ENCODE assay signal across 8 cellular contexts in genomic region chr19:18349524-18350128, GRCh38. TPM values are rescaled to one million over a fixed set of nuclear protein-coding genes. Genes with fewer than 3 reads are reported as not detected.
DNase-seq lines count a peak whose midpoint lies in the region; ATAC-seq and TF ChIP-seq lines count a peak whose summit lies in the region.

No MANE protein-coding gene starts in this region.

- no peak overlapping the region for H3K56ac ChIP-seq in IMR-90 (ENCODE audit: extremely low read depth, insufficient read depth, low read length)

- H2BK5ac ChIP-seq in IMR-90 (ENCODE audit: low read depth, low read length, poor library complexity, severe bottlenecking), result no peak overlapping the region

- peak; percentile 37; the same call in 1 of the 2 replicates for TF ChIP-seq POLR2A in IMR-90 (IDR thresholded peaks at IDR 0.05; ENCODE audit: low read depth, low read length)

- peaks cover 11% of the 10 kb centered on the region for H3K36me3 Mint-ChIP-seq in activated CD4-positive, alpha-beta memory T cell treated with anti-CD3 and anti-CD28 coated beads, Interleukin-2, amount 10 ng/mL, durations not matched to agents 7 days and 5 days (ENCODE audit: low read depth)

- H2AFZ ChIP-seq in IMR-90 (replicated peaks; ENCODE audit: low read length, poor library complexity), result no peak overlapping the region

- H3K4me1 ChIP-seq in IMR-90 (ENCODE audit: control insufficient read depth, insufficient read depth, low read length) (peaks cover 1% of the 10 kb centered on the region; the same call in 1 of the 2 replicates), left ventricle myocardium inferior (no peaks in the 10 kb centered on the region)

- DNase-seq in NCI-H345 (lab: John Stamatoyannopoulos, UW) (peak; percentile 8), NCI-H345 treated with DMSO at 0.1 percent for 48 hours (lab: John Stamatoyannopoulos, UW; ENCODE audit: unreplicated experiment) (no peak), IMR-90 (peak; percentile 65), left ventricle myocardium inferior (no peak), COR-L47 (lab: John Stamatoyannopoulos, UW) (no peak)
- DNase-seq in activated CD4-positive, alpha-beta memory T cell treated with anti-CD3 and anti-CD28 coated beads, Interleukin-2, amount 10 ng/mL, durations not matched to agents 7 days and 5 days, result peak; percentile 33
- peak; percentile 31 for DNase-seq in stimulated activated CD4-positive, alpha-beta T cell treated with anti-CD3 and anti-CD28 coated beads, Interleukin-1b, Interleukin-23, amount 100 ng/mL, for 48 hours

- H4K91ac ChIP-seq in IMR-90 (ENCODE audit: insufficient read depth, low read depth, low read length), result no peak overlapping the region

- H3K27ac Mint-ChIP-seq in activated CD4-positive, alpha-beta memory T cell treated with anti-CD3 and anti-CD28 coated beads, Interleukin-2, amount 10 ng/mL, durations not matched to agents 7 days and 5 days, result no peak overlapping the region

- H3K9me3 ChIP-seq in IMR-90 (ENCODE audit: control insufficient read depth, insufficient read depth, low read length) (no peaks in the 10 kb centered on the region), left ventricle myocardium inferior (replicated peaks) (no peaks in the 10 kb centered on the region)

- H3K36me3 ChIP-seq in IMR-90 (ENCODE audit: control insufficient read depth, insufficient read depth, low read length), result peaks cover 7% of the 10 kb centered on the region; the same call in 1 of the 2 replicates
- H3K36me3 ChIP-seq in left ventricle myocardium inferior, result peaks cover 16% of the 10 kb centered on the region

- H3K4me3 ChIP-seq in IMR-90 (ENCODE audit: insufficient read depth, low read depth, low read length), result no peak overlapping the region
- H3K4me3 ChIP-seq in left ventricle myocardium inferior, result no peak overlapping the region

- no peak overlapping the region for H3K18ac ChIP-seq in IMR-90 (ENCODE audit: low read depth, low read length)

- intact Hi-C loops in IMR-90 (cut with micrococcal nuclease) (loop anchor here (1.0 kb wide), 1 partner anchor 61 kb away; no protein-coding TSS in a partner anchor), left ventricle myocardium inferior (cut with micrococcal nuclease) (loop anchor here (5.0 kb wide), 1 partner anchor 63 kb away; no protein-coding TSS in a partner anchor)

- H2BK20ac ChIP-seq in IMR-90 (ENCODE audit: low read depth, low read length), result no peak overlapping the region

- H4K5ac ChIP-seq in IMR-90 (ENCODE audit: low read depth, low read length), result no peak overlapping the region

- H3K4me2 ChIP-seq in IMR-90 (ENCODE audit: low read depth, low read length), result no peak overlapping the region

- POLR2A ChIA-PET in IMR-90 (lab: Charles Lee; ENCODE audit: unreplicated experiment), result interaction anchor here (0.7 kb wide), 1 partner anchor 61 kb away, joined by 3 read pairs; no protein-coding TSS in a partner anchor
- POLR2A ChIA-PET in activated CD4-positive, alpha-beta memory T cell treated with anti-CD3 and anti-CD28 coated beads, Interleukin-2, amount 10 ng/mL, durations not matched to agents 7 days and 5 days (lab: Charles Lee), result interaction anchor here (1.1 kb wide), 1 partner anchor 11 kb away, joined by 3 read pairs; no protein-coding TSS in a partner anchor

- H3K4me1 Mint-ChIP-seq in activated CD4-positive, alpha-beta memory T cell treated with anti-CD3 and anti-CD28 coated beads, Interleukin-2, amount 10 ng/mL, durations not matched to agents 7 days and 5 days, result peaks cover 5% of the 10 kb centered on the region

- H3K9me3 Mint-ChIP-seq in activated CD4-positive, alpha-beta memory T cell treated with anti-CD3 and anti-CD28 coated beads, Interleukin-2, amount 10 ng/mL, durations not matched to agents 7 days and 5 days, result no peaks in the 10 kb centered on the region

- no peak overlapping the region for H3K4me3 Mint-ChIP-seq in activated CD4-positive, alpha-beta memory T cell treated with anti-CD3 and anti-CD28 coated beads, Interleukin-2, amount 10 ng/mL, durations not matched to agents 7 days and 5 days

- H2AK5ac ChIP-seq in IMR-90 (ENCODE audit: low read depth, low read length), result peak overlapping the region; percentile 44; the same call in 1 of the 2 replicates

- no peaks in the 10 kb centered on the region for H3K27me3 Mint-ChIP-seq in activated CD4-positive, alpha-beta memory T cell treated with anti-CD3 and anti-CD28 coated beads, Interleukin-2, amount 10 ng/mL, durations not matched to agents 7 days and 5 days

- peak; percentile 96 for TF ChIP-seq RAD21 in IMR-90 (IDR thresholded peaks at IDR 0.05; ENCODE audit: low read length)

- H3K27me3 ChIP-seq in IMR-90 (ENCODE audit: control insufficient read depth, insufficient read depth, low read length), result no peaks in the 10 kb centered on the region
- H3K27me3 ChIP-seq in left ventricle myocardium inferior (ENCODE audit: low read depth), result no peaks in the 10 kb centered on the region

- CTCF ChIA-PET in IMR-90 (lab: Yijun Ruan, JAX), result interaction anchor here (1.7 to 3.2 kb wide), 2 partner anchors 61 to 70 kb away, joined by 4 to 16 read pairs; no protein-coding TSS in a partner anchor
- CTCF ChIA-PET in activated CD4-positive, alpha-beta memory T cell treated with anti-CD3 and anti-CD28 coated beads, Interleukin-2, amount 10 ng/mL, durations not matched to agents 7 days and 5 days (lab: Charles Lee), result interaction anchor here (0.9 kb wide), 1 partner anchor 61 kb away, joined by 3 read pairs; no protein-coding TSS in a partner anchor

- ATAC-seq in IMR-90 (ENCODE audit: low read depth) (peak; percentile 97), HG03432 (IDR thresholded peaks at IDR 0.05; ENCODE audit: unreplicated experiment) (no peak)

- no peak overlapping the region for H4K8ac ChIP-seq in IMR-90 (ENCODE audit: low read depth in 2 of 2, low read length in 2 of 2)

- no TSS peak for BruUV-seq in IMR-90 (replicated peaks; lab: Mats Ljungman, UMichigan)

- H3K79me1 ChIP-seq in IMR-90 (ENCODE audit: low read depth in 1 of 2, low read length in 2 of 2), result peaks cover 0 to 4% of the 10 kb centered on the region in 2 experiments; a peak in 1 of 4 replicates

- H3K23ac ChIP-seq in IMR-90 (ENCODE audit: low read depth, low read length), result no peak overlapping the region

- TF ChIP-seq CTCF in IMR-90 (conservative IDR thresholded peaks at IDR 0.05; ENCODE audit: low read depth, low read length), result peak; percentile 96
- TF ChIP-seq CTCF in left ventricle myocardium inferior (IDR thresholded peaks at IDR 0.05; ENCODE audit: borderline replicate concordance), result peak; percentile 83

- WGBS in IMR-90 (ENCODE audit: extremely low coverage in 2 of 2, insufficient read length in 1 of 2), 2 experiments, result no CpG with 5 or more reads among the region's 12 CpGs

- peaks cover 3% of the 10 kb centered on the region; the same call in 1 of the 2 replicates for H3K9me1 ChIP-seq in IMR-90 (ENCODE audit: insufficient read depth, low read length)

- H3K9ac ChIP-seq in IMR-90 (ENCODE audit: low read depth, low read length), result no peak overlapping the region

- H2BK15ac ChIP-seq in IMR-90 (ENCODE audit: low read depth, low read length), result no peak overlapping the region

- H3K4ac ChIP-seq in IMR-90 (ENCODE audit: low read depth, low read length), result no peak overlapping the region; the same call in 1 of the 2 replicates

- no peak overlapping the region for H3K14ac ChIP-seq in IMR-90 (replicated peaks; ENCODE audit: low read depth, low read length)

- H2AK9ac ChIP-seq in IMR-90 (replicated peaks; ENCODE audit: low read depth, low read length, poor library complexity), result no peak overlapping the region

- dilution Hi-C loops in IMR-90 (cut with HindIII; ENCODE audit: low sequenced_read_pairs, unreplicated experiment), result no loop called here

- in situ Hi-C loops in IMR-90 (cut with MboI; ENCODE audit: low sequenced_read_pairs), result loop anchor here (5.0 kb wide), 1 partner anchor 58 kb away; no protein-coding TSS in a partner anchor

- H4K20me1 ChIP-seq in IMR-90 (ENCODE audit: insufficient read depth, low read length), result no peaks in the 10 kb centered on the region

- H3K27ac ChIP-seq in IMR-90 (ENCODE audit: insufficient read depth, low read length), result no peak overlapping the region
- no peak overlapping the region for H3K27ac ChIP-seq in left ventricle myocardium inferior (replicated peaks)

- 0 out of 2 replicates have a peak overlapping the region, but pooled peaks have one; percentile 9 for H2BK120ac ChIP-seq in IMR-90 (ENCODE audit: low read depth, low read length)

TF ChIP-seq in IMR-90, 13 proteins besides CTCF, POLR2A, EP300 and RAD21:
- no peak for TF ChIP-seq MAFK (IDR thresholded peaks at IDR 0.05; ENCODE audit: low read depth, low read length)
- TF ChIP-seq FOS (IDR thresholded peaks at IDR 0.05; ENCODE audit: low read depth, low read length), result 0 out of 2 replicates have a peak, but pooled peaks have one; percentile 18
- peak; percentile 95 for TF ChIP-seq SMC3 (IDR thresholded peaks at IDR 0.05; ENCODE audit: low read depth, low read length)
TF ChIP-seq in IMR-90: peak in this region for 2.

RNA-seq across cellular contexts. Expression of gene PGPEP1, which starts 9.2 kb away (rescaled TPM):
- 11.1 and 14.3 TPM in 2 replicates for total RNA-seq in IMR-90 (2012; rRNA removed)
- 11.8 and 13.3 TPM in 2 replicates for polyA plus RNA-seq in IMR-90 (2012; rRNA removed)
- polyA plus RNA-seq in IMR-90 (2012; cell fraction: cytosol; rRNA removed), result 3.8 and 13.8 TPM in 2 replicates
- 32.7 and 36.9 TPM in 2 replicates for polyA plus RNA-seq in IMR-90 (2012; cell fraction: nucleus; rRNA removed; ENCODE audit: low replicate concordance)
- 10 to 100 TPM; 42.7 to 44.0 TPM for total RNA-seq in activated CD4-positive, alpha-beta memory T cell treated with anti-CD3 and anti-CD28 coated beads, Interleukin-2, amount 10 ng/mL, durations not matched to agents 7 days and 5 days
- total RNA-seq in left ventricle myocardium inferior, result 38.8 TPM

RNA-seq across cellular contexts. Expression of gene LSM4, which starts 26.8 kb away (rescaled TPM):
- 44.8 and 88.0 TPM in 2 replicates for total RNA-seq in IMR-90 (2012; rRNA removed)
- polyA plus RNA-seq in IMR-90 (2012; rRNA removed), result 118 and 157 TPM in 2 replicates
- polyA plus RNA-seq in IMR-90 (2012; cell fraction: cytosol; rRNA removed), result 210 and 274 TPM in 2 replicates
- polyA plus RNA-seq in IMR-90 (2012; cell fraction: nucleus; rRNA removed; ENCODE audit: low replicate concordance), result 65.4 and 112 TPM in 2 replicates
- total RNA-seq in activated CD4-positive, alpha-beta memory T cell treated with anti-CD3 and anti-CD28 coated beads, Interleukin-2, amount 10 ng/mL, durations not matched to agents 7 days and 5 days, result 100 to 1,000 TPM; 180 to 186 TPM
- total RNA-seq in left ventricle myocardium inferior, result 94.8 TPM

RNA-seq across cellular contexts. Expression of gene GDF15, which starts 36.3 kb away (rescaled TPM):
- total RNA-seq in IMR-90 (2012; rRNA removed) (5.6 and 10.3 TPM in 2 replicates), left ventricle myocardium inferior (0.33 TPM)
- polyA plus RNA-seq in IMR-90 (2012; rRNA removed), result 43.5 and 49.8 TPM in 2 replicates
- polyA plus RNA-seq in IMR-90 (2012; cell fraction: cytosol; rRNA removed), result 84.3 and 176 TPM in 2 replicates
- polyA plus RNA-seq in IMR-90 (2012; cell fraction: nucleus; rRNA removed; ENCODE audit: low replicate concordance), result 56.9 and 109 TPM in 2 replicates
- total RNA-seq in activated CD4-positive, alpha-beta memory T cell treated with anti-CD3 and anti-CD28 coated beads, Interleukin-2, amount 10 ng/mL, durations not matched to agents 7 days and 5 days, result not detected

RNA-seq across cellular contexts. Expression of gene LRRC25, which starts 47.8 kb away (rescaled TPM):
- not detected in 2 replicates for total RNA-seq in IMR-90 (2012; rRNA removed)
- 0.03 TPM in 1 of 2 replicates, not detected in the other for polyA plus RNA-seq in IMR-90 (2012; rRNA removed)
- 0.08 and 0.09 TPM in 2 replicates for polyA plus RNA-seq in IMR-90 (2012; cell fraction: cytosol; rRNA removed)
- polyA plus RNA-seq in IMR-90 (2012; cell fraction: nucleus; rRNA removed; ENCODE audit: low replicate concordance), result 0.08 TPM in 1 of 2 replicates, not detected in the other
- total RNA-seq in activated CD4-positive, alpha-beta memory T cell treated with anti-CD3 and anti-CD28 coated beads, Interleukin-2, amount 10 ng/mL, durations not matched to agents 7 days and 5 days, result not detected
- total RNA-seq in left ventricle myocardium inferior, result 2.4 TPM

Comparison
In these comparisons a context has a peak if more than half of its experiments do, and no peak if none do; other contexts are left out.
1. DNase-seq: peak in NCI-H345 (single experiment), IMR-90 (single experiment), activated CD4-positive, alpha-beta memory T cell treated with anti-CD3 and anti-CD28 coated beads, Interleukin-2, amount 10 ng/mL, durations not matched to agents 7 days and 5 days (single experiment) and stimulated activated CD4-positive, alpha-beta T cell treated with anti-CD3 and anti-CD28 coated beads, Interleukin-1b, Interleukin-23, amount 100 ng/mL, for 48 hours (single experiment); none in NCI-H345 treated with DMSO at 0.1 percent for 48 hours (single experiment), left ventricle myocardium inferior (single experiment) and COR-L47 (single experiment).